Comparison of ENCODE assay signal across 20 cellular contexts in genomic region chr3:140545756-140546155, GRCh38.
A peak's percentile ranks its signal among the peaks of the same experiment; 100 is the strongest.
DNase-seq lines count a peak whose midpoint lies in the region; TF ChIP-seq lines count a peak whose summit lies in the region.
"Had no signal": no experiment of that assay in that cellular context is flagged by ENCODE, and none has a peak within 500 bp of the region (broad histone marks: within the 10 kb centered on the region; RNA-seq: fewer than 3 reads in every experiment).

No MANE protein-coding gene starts in this region.

- 29% methylated on average over 2 of the region's 2 CpGs for WGBS in smooth muscle cell (ENCODE audit: low lambda C conversion rate)

- no peak overlapping the region for H3K9ac ChIP-seq in subcutaneous abdominal adipose tissue (ENCODE audit: low read length in 5 of 5)
- no peak overlapping the region for H3K9ac ChIP-seq in smooth muscle cell (ENCODE audit: low read depth)
- H3K9ac ChIP-seq: BLaER1 treated with 17β-estradiol and CSF1 and Interleukin-3, amounts not matched to agents 10 nM and 100 nM had no signal

- H3K4me2 ChIP-seq in smooth muscle cell, result no peak overlapping the region
- H3K4me2 ChIP-seq: BLaER1 treated with 17β-estradiol and CSF1 and Interleukin-3, amounts not matched to agents 10 nM and 100 nM had no signal

- H3K9me3 ChIP-seq in subcutaneous abdominal adipose tissue (ENCODE audit: control insufficient read depth in 5 of 5, low read length in 5 of 5), result no peaks in the 10 kb centered on the region
- no peaks in the 10 kb centered on the region for H3K9me3 ChIP-seq in smooth muscle cell (replicated peaks; ENCODE audit: low read depth)
- H3K9me3 ChIP-seq: BLaER1 treated with 17β-estradiol and CSF1 and Interleukin-3, amounts not matched to agents 10 nM and 100 nM had no signal

- no peaks in the 10 kb centered on the region for H4K20me1 ChIP-seq in smooth muscle cell (ENCODE audit: low read depth)
- H4K20me1 ChIP-seq: BLaER1 treated with 17β-estradiol and CSF1 and Interleukin-3, amounts not matched to agents 10 nM and 100 nM had no signal

- H3K27ac ChIP-seq in subcutaneous abdominal adipose tissue (ENCODE audit: low read depth, low read length) (peak overlapping the region; percentile 17), smooth muscle cell (ENCODE audit: low read depth) (no peak overlapping the region)
- H3K27ac ChIP-seq: BLaER1 treated with 17β-estradiol and CSF1 and Interleukin-3, amounts not matched to agents 10 nM and 100 nM had no signal

- H3F3A ChIP-seq in smooth muscle cell (ENCODE audit: low read depth), result no peaks in the 10 kb centered on the region

- H3K36me3 ChIP-seq in subcutaneous abdominal adipose tissue (ENCODE audit: control insufficient read depth in 5 of 5, insufficient read depth in 5 of 5, low read length in 5 of 5), result no peaks in the 10 kb centered on the region
- H3K36me3 ChIP-seq in smooth muscle cell (ENCODE audit: low read depth), result no peaks in the 10 kb centered on the region
- H3K36me3 ChIP-seq: BLaER1 treated with 17β-estradiol and CSF1 and Interleukin-3, amounts not matched to agents 10 nM and 100 nM had no signal

- TF ChIP-seq CTCF in smooth muscle cell (IDR thresholded peaks at IDR 0.05; ENCODE audit: borderline replicate concordance, insufficient read depth, poor library complexity, severe bottlenecking), result no peak

- DNase-seq in NCI-H2107 treated with DMSO at 0.1 percent for 48 hours (lab: John Stamatoyannopoulos, UW; ENCODE audit: unreplicated experiment) (peak; percentile 64), NCI-H2107 (lab: John Stamatoyannopoulos, UW) (no peak), astrocyte of the hippocampus (ENCODE audit: low read depth, low spot score) (peak; percentile 55), islet precursor cell (peak; percentile 48), NCI-H226 (no peak), smooth muscle cell (lab: John Stamatoyannopoulos, UW; ENCODE audit: unreplicated experiment) (no peak), germinal center (ENCODE audit: low spot score) (no peak)
- DNase-seq: 8988T; activated CD4-positive, alpha-beta T cell treated with anti-CD3 and anti-CD28 coated beads, Interleukin-2, amount 50 U/mL, for 48 hours; activated gamma-delta T cell; Calu3; caudate nucleus; H9; head of caudate nucleus; NCI-H1048; NCI-H2171; stimulated activated CD4-positive, alpha-beta T cell treated with anti-CD3 and anti-CD28 coated beads, Interleukin-12 subunit alpha, Interleukin-12 subunit beta, amount 100 ng/mL, for 4 hours; T-helper 2 cell had no signal

- H3K4me1 ChIP-seq in subcutaneous abdominal adipose tissue (ENCODE audit: control insufficient read depth in 5 of 5, insufficient read depth in 5 of 5, low read length in 5 of 5) (peaks cover 3 to 35% (median 29%) of the 10 kb centered on the region in 5 donors), smooth muscle cell (ENCODE audit: low read depth) (no peaks in the 10 kb centered on the region)
- H3K4me1 ChIP-seq: BLaER1 treated with 17β-estradiol and CSF1 and Interleukin-3, amounts not matched to agents 10 nM and 100 nM had no signal

- H3K27me3 ChIP-seq in subcutaneous abdominal adipose tissue (ENCODE audit: control insufficient read depth in 5 of 5, insufficient read depth in 4 of 5, low read length in 5 of 5), result no peaks in the 10 kb centered on the region
- no peaks in the 10 kb centered on the region for H3K27me3 ChIP-seq in smooth muscle cell (ENCODE audit: low read depth)
- H3K27me3 ChIP-seq: BLaER1 treated with 17β-estradiol and CSF1 and Interleukin-3, amounts not matched to agents 10 nM and 100 nM had no signal

- H2AFZ ChIP-seq in smooth muscle cell (ENCODE audit: low read depth), result no peak overlapping the region

- H3K4me3 ChIP-seq in subcutaneous abdominal adipose tissue (ENCODE audit: low read depth in 1 of 5, low read length in 5 of 5) (no peak overlapping the region), smooth muscle cell (no peak overlapping the region)
- H3K4me3 ChIP-seq: BLaER1 treated with 17β-estradiol and CSF1 and Interleukin-3, amounts not matched to agents 10 nM and 100 nM had no signal

- H3K79me2 ChIP-seq in smooth muscle cell (ENCODE audit: low read depth), result no peaks in the 10 kb centered on the region

Comparison
In these comparisons a context has a peak if more than half of its experiments do, and no peak if none do; other contexts are left out.
1. DNase-seq: peak in NCI-H2107 treated with DMSO at 0.1 percent for 48 hours (single experiment), astrocyte of the hippocampus (single experiment) and islet precursor cell (single experiment); none in NCI-H2107 (single experiment), NCI-H226 (single experiment), smooth muscle cell (single experiment) and germinal center (single experiment).